ENCODE assay signal across 8 cellular contexts in the genomic region with DNA sequence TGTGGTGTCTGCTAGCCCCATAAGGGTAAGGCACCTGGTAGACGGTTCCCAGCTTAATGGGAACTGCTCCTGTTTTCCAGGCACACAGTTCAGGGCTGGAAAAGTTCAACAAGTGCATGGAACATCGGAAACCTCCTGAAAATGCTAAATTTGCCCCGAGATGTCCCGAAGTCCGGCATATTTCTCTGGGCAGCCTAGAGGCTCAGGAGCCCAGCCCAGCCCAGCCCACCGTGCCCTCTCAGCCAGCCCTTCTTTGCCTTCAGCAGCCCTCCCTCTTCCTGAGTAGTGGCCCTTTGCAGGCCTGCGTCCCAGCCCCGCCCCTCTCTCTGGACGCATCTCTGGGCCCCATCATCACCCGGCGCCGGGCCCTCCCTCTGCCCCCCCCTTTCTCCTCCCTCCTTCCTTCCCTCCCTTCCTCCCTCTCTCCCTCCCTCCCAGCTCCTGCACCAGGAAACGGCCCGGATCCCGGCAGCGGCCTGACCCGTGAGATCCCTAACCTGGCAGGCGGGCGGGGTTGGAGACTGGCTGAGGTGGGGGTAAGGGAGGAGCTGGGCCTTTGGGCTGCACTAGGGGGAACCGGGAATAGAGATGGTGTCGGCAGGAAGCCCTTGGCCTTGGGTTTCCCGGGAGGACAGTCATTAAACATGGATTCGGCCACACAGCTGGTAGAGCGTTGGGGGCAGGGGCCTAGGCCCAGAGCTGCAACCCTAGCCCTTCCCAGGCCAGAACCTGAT. TPM values are rescaled to one million over a fixed set of nuclear protein-coding genes. Genes with fewer than 3 reads are reported as not detected.
A peak's percentile ranks its signal among the peaks of the same experiment; 100 is the strongest.
DNase-seq lines count a peak whose midpoint lies in the region; ATAC-seq, FAIRE-seq and TF ChIP-seq lines count a peak whose summit lies in the region.

A gene with protein sequence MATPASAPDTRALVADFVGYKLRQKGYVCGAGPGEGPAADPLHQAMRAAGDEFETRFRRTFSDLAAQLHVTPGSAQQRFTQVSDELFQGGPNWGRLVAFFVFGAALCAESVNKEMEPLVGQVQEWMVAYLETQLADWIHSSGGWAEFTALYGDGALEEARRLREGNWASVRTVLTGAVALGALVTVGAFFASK (plus strand): TSS at position 422 of the 734 bp plus-strand sequence. CDS start 935 bp downstream, outside the sequence.

- H3K4me2 ChIP-seq in GM23338 (peak within 1 kb of the TSS; percentile 96), neural cell (ENCODE audit: low read length) (peak within 1 kb of the TSS; percentile 92)

- H3K4me3 Mint-ChIP-seq in GM23338 (peak within 1 kb of the TSS; percentile 94), activated B cell treated with CpG ODN at 0.5 μM for 24 hours (peak within 1 kb of the TSS; percentile 82)

- no peak for TF ChIP-seq CTCF in GM23338 (conservative IDR thresholded peaks at IDR 0.05; ENCODE audit: low read depth in 2 of 2)
- TF ChIP-seq CTCF in activated B cell treated with CpG ODN at 0.5 μM for 24 hours (IDR thresholded peaks at IDR 0.05), result no peak
- no peak for TF ChIP-seq CTCF in neural cell (IDR thresholded peaks at IDR 0.05; ENCODE audit: poor library complexity, severe bottlenecking)

- TF ChIP-seq EP300 in neural cell (conservative IDR thresholded peaks at IDR 0.05; ENCODE audit: poor library complexity, severe bottlenecking), result peak; percentile 28

- H3K4me1 Mint-ChIP-seq in GM23338, result peaks cover 26% of the 10 kb centered on the region
- peaks cover 37% of the 10 kb centered on the region for H3K4me1 Mint-ChIP-seq in activated B cell treated with CpG ODN at 0.5 μM for 24 hours

- peaks cover 11% of the 10 kb centered on the region; the same call in 1 of the 2 replicates for H3K79me2 ChIP-seq in GM23338 (replicated peaks; ENCODE audit: insufficient read depth)
- H3K79me2 ChIP-seq in neural cell (replicated peaks; ENCODE audit: insufficient read depth, low read length), result peaks cover 25% of the 10 kb centered on the region

- peaks cover 15% of the 10 kb centered on the region for H3K4me1 ChIP-seq in GM23338 (ENCODE audit: insufficient read depth)

- H3K27ac Mint-ChIP-seq in GM23338 (peak within 1 kb of the TSS; percentile 96), activated B cell treated with CpG ODN at 0.5 μM for 24 hours (peak within 1 kb of the TSS; percentile 79)

- CTCF ChIA-PET in activated B cell treated with CpG ODN at 0.5 μM for 24 hours (lab: Charles Lee), result interaction anchor here (1.6 kb wide), 1 partner anchor 15 kb away, joined by 6 read pairs; the partner anchor contains the start of gene PABPN1

- H2AFZ ChIP-seq in GM23338 (peak within 1 kb of the TSS; percentile 94), neural cell (ENCODE audit: low read depth, low read length) (peak within 1 kb of the TSS; percentile 88)

- in situ Hi-C loops in Caki2 (cut with HindIII; ENCODE audit: low pct_unique_long_range_greater_than_20kb, low sequenced_read_pairs), result no loop called here

- no peaks in the 10 kb centered on the region; the same call in 1 of the 2 replicates for H3K36me3 ChIP-seq in GM23338 (ENCODE audit: insufficient read depth)
- no peaks in the 10 kb centered on the region for H3K36me3 ChIP-seq in neural cell (ENCODE audit: insufficient read depth, low read length)

- peak; percentile 70 for ATAC-seq in GM23338
- no peak for ATAC-seq in activated B cell treated with CpG ODN at 0.5 μM for 24 hours (ENCODE audit: low read depth)

- H3F3A ChIP-seq in GM23338 (replicated peaks; ENCODE audit: low read depth) (peaks cover 12% of the 10 kb centered on the region), neural cell (ENCODE audit: insufficient read depth, low read length, poor library complexity, severe bottlenecking) (peaks cover 7% of the 10 kb centered on the region)

- H3K27me3 ChIP-seq in GM23338 (ENCODE audit: insufficient read depth), result peaks cover 27% of the 10 kb centered on the region
- H3K27me3 ChIP-seq in neural cell (ENCODE audit: insufficient read depth, low read depth, low read length), result no peaks in the 10 kb centered on the region

- FAIRE-seq in frontal cortex (lab: Jason Lieb, UNC), result no peak

- no peaks in the 10 kb centered on the region for H3K9me3 ChIP-seq in neural cell (ENCODE audit: low read length)

- POLR2A ChIA-PET in activated B cell treated with CpG ODN at 0.5 μM for 24 hours (lab: Charles Lee), result interaction anchor here (0.6 to 14.2 kb wide), 5 partner anchors 10 to 708 kb away, joined by 3 to 339 read pairs (median 7); partner anchors contain the start of genes ACIN1, C14orf119 and PABPN1

- H3K27ac ChIP-seq in GM23338 (ENCODE audit: low read depth) (peak within 1 kb of the TSS; percentile 85), neural cell (ENCODE audit: low read length) (peak within 1 kb of the TSS; percentile 84)

- H4K20me1 ChIP-seq in GM23338 (replicated peaks; ENCODE audit: insufficient read depth) (no peaks in the 10 kb centered on the region; the same call in 1 of the 2 replicates), neural cell (ENCODE audit: insufficient read depth) (no peaks in the 10 kb centered on the region)

- peak within 1 kb of the TSS; percentile 85 for H3K4me3 ChIP-seq in GM23338
- peak within 1 kb of the TSS; percentile 84 for H3K4me3 ChIP-seq in neural cell (ENCODE audit: low read length)

- H3K27me3 Mint-ChIP-seq in GM23338 (ENCODE audit: insufficient read depth, low read depth, poor library complexity) (peaks cover 20% of the 10 kb centered on the region), activated B cell treated with CpG ODN at 0.5 μM for 24 hours (no peaks in the 10 kb centered on the region)

- no peaks in the 10 kb centered on the region; the same call in 2 of the 3 replicates for H3K9me3 Mint-ChIP-seq in GM23338
- no peaks in the 10 kb centered on the region for H3K9me3 Mint-ChIP-seq in activated B cell treated with CpG ODN at 0.5 μM for 24 hours

- H3K9me2 ChIP-seq in GM23338 (ENCODE audit: insufficient read depth) (no peaks in the 10 kb centered on the region), neural cell (ENCODE audit: insufficient read depth, low read length) (no peaks in the 10 kb centered on the region)

- H3K36me3 Mint-ChIP-seq in GM23338 (ENCODE audit: low read depth) (peaks cover 20% of the 10 kb centered on the region; the same call in 2 of the 3 replicates), activated B cell treated with CpG ODN at 0.5 μM for 24 hours (ENCODE audit: low read depth) (peaks cover 9% of the 10 kb centered on the region)

- peak within 1 kb of the TSS; percentile 96 for H3K9ac ChIP-seq in neural cell (ENCODE audit: low read length)

- peak; percentile 12 for TF ChIP-seq RAD21 in neural cell (conservative IDR thresholded peaks at IDR 0.05)

- intact Hi-C loops in activated B cell treated with CpG ODN at 0.5 μM for 24 hours (cut with micrococcal nuclease), result loop anchor here (1.0 to 10.0 kb wide), 2 partner anchors 15 to 922 kb away; partner anchors contain the start of gene PABPN1

- DNase-seq in Caki2 (ENCODE audit: low read depth) (peak; percentile 87), GM23338 (ENCODE audit: low spot score) (peak; percentile 97), NCI-H2171 (lab: John Stamatoyannopoulos, UW) (peak; percentile 88), activated B cell treated with CpG ODN at 0.5 μM for 24 hours (peak; percentile 41), frontal cortex (ENCODE audit: low spot score in 2 of 2) (peak; percentile 72 to 73)
- no peak for DNase-seq in activated CD4-positive, CD25-positive, alpha-beta regulatory T cell treated with anti-CD3 and anti-CD28 coated beads, Interleukin-2, amount 50 U/mL, for 72 hours
- no peak for DNase-seq in activated CD8-positive, alpha-beta memory T cell treated with anti-CD3 and anti-CD28 coated beads, Interleukin-2, amount 50 U/mL, for 4 hours

TF ChIP-seq in GM23338, 12 proteins besides CTCF, POLR2A, EP300 and RAD21 (continues in another document):
- TF ChIP-seq JUNB (IDR thresholded peaks at IDR 0.05; ENCODE audit: unreplicated experiment), result no peak
- no peak for TF ChIP-seq NANOG (IDR thresholded peaks at IDR 0.05; ENCODE audit: borderline replicate concordance)

TF ChIP-seq in neural cell, 6 proteins besides CTCF, POLR2A, EP300 and RAD21:
- peak; percentile 51 for TF ChIP-seq TAF1 (IDR thresholded peaks at IDR 0.05; ENCODE audit: low read depth)
- TF ChIP-seq REST (IDR thresholded peaks at IDR 0.05; ENCODE audit: borderline replicate concordance), result peak; percentile 61
- peak; percentile 18 for TF ChIP-seq SMC3 (conservative IDR thresholded peaks at IDR 0.05; ENCODE audit: poor library complexity)
- TF ChIP-seq POLR2AphosphoS5 (IDR thresholded peaks at IDR 0.05), result peak; percentile 88
- TF ChIP-seq EZH2 (IDR thresholded peaks at IDR 0.05; ENCODE audit: borderline replicate concordance, insufficient read depth, low read length, poor library complexity, severe bottlenecking), result no peak
- TF ChIP-seq MXI1 (conservative IDR thresholded peaks at IDR 0.05; ENCODE audit: poor library complexity, severe bottlenecking), result peak; percentile 60
TF ChIP-seq in neural cell: peak in this region for 5.

RNA-seq across cellular contexts. Expression of the gene that starts here (rescaled TPM):
- 4.0 and 8.6 TPM in 2 replicates for total RNA-seq in Caki2 (2014; rRNA removed; shearing (Covaris generic); ENCODE audit: low replicate concordance)
- total RNA-seq in GM23338 (2014; rRNA removed; shearing (Covaris generic)), result 11.0 and 12.3 TPM in 2 replicates
- 3.5 and 3.6 TPM in 2 replicates for polyA plus RNA-seq in GM23338 (2016; fragmentation: Nextera tagmentation; extraction: Ambion mirVana)
- 10.4 and 11.8 TPM in 2 replicates for total RNA-seq in activated B cell treated with CpG ODN at 0.5 μM for 24 hours
- total RNA-seq in frontal cortex, result 10.6 TPM
- 35.8 and 50.8 TPM in 2 replicates for polyA plus RNA-seq in neural cell
- polyA minus RNA-seq in neural cell, result 16.8 and 24.8 TPM in 2 replicates

Comparison
In these comparisons a context has a peak if more than half of its experiments do, and no peak if none do; other contexts are left out.
1. DNase-seq: peak in Caki2 (single experiment), GM23338 (single experiment), NCI-H2171 (single experiment), activated B cell treated with CpG ODN at 0.5 μM for 24 hours (single experiment) and frontal cortex (2 of 2); none in activated CD4-positive, CD25-positive, alpha-beta regulatory T cell treated with anti-CD3 and anti-CD28 coated beads, Interleukin-2, amount 50 U/mL, for 72 hours (single experiment) and activated CD8-positive, alpha-beta memory T cell treated with anti-CD3 and anti-CD28 coated beads, Interleukin-2, amount 50 U/mL, for 4 hours (single experiment).